In the genomic region with DNA sequence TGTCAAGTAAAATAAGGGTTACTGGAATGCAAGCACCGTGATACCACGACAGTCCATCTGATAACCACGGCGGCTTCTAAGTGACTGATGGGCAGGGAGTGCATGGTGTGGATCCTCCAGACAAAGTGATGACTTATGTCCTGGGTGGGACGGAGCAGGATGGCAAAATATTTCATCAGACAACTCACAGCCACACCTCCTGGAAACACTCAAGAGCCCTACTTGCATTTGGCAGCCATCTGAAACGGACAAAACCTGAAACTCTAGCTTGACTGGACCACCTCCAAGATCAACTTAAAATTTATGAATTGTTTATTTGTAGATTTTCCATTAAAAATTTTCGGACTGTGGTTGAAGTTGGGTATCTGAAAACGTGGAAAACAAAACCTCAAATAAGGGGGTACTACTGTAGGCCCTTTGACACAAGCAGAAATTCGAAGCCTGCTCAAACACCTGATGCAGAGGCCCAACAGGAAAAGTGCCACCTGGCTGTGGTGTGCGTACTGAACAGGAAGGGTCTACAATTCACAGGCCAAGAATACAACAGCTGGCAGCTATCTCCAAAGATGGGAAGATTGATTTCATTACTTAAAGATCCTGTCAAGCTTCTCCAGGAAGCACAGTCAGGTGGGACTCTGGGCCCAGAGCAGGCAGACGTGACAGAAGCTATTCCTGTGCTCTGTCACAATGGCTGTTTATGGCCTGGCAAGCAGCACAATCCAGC, we compare ENCODE assay signal across 1 cellular context.
TF ChIP-seq lines count a peak whose summit lies in the region.

No MANE protein-coding gene starts in this region.

TF ChIP-seq in K562, 482 proteins besides CTCF, POLR2A, EP300 and RAD21 (continued from another document and continues in another):
- no peak for TF ChIP-seq ETS2 (tag; IDR thresholded peaks at IDR 0.05; ENCODE audit: borderline replicate concordance, poor library complexity, severe bottlenecking)
- TF ChIP-seq, protein P1, sequence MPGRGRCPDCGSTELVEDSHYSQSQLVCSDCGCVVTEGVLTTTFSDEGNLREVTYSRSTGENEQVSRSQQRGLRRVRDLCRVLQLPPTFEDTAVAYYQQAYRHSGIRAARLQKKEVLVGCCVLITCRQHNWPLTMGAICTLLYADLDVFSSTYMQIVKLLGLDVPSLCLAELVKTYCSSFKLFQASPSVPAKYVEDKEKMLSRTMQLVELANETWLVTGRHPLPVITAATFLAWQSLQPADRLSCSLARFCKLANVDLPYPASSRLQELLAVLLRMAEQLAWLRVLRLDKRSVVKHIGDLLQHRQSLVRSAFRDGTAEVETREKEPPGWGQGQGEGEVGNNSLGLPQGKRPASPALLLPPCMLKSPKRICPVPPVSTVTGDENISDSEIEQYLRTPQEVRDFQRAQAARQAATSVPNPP (IDR thresholded peaks at IDR 0.05; ENCODE audit: borderline replicate concordance, insufficient read depth, insufficient read length): no peak
- no peak for TF ChIP-seq TSC22D4 (tag; IDR thresholded peaks at IDR 0.05)
- TF ChIP-seq, protein P2, sequence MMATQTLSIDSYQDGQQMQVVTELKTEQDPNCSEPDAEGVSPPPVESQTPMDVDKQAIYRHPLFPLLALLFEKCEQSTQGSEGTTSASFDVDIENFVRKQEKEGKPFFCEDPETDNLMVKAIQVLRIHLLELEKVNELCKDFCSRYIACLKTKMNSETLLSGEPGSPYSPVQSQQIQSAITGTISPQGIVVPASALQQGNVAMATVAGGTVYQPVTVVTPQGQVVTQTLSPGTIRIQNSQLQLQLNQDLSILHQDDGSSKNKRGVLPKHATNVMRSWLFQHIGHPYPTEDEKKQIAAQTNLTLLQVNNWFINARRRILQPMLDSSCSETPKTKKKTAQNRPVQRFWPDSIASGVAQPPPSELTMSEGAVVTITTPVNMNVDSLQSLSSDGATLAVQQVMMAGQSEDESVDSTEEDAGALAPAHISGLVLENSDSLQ (IDR thresholded peaks at IDR 0.05): peak; percentile 91
- no peak for TF ChIP-seq ZC3H4 (CRISPR knock-in tag; IDR thresholded peaks at IDR 0.05; ENCODE audit: borderline replicate concordance)
- TF ChIP-seq, protein P3, sequence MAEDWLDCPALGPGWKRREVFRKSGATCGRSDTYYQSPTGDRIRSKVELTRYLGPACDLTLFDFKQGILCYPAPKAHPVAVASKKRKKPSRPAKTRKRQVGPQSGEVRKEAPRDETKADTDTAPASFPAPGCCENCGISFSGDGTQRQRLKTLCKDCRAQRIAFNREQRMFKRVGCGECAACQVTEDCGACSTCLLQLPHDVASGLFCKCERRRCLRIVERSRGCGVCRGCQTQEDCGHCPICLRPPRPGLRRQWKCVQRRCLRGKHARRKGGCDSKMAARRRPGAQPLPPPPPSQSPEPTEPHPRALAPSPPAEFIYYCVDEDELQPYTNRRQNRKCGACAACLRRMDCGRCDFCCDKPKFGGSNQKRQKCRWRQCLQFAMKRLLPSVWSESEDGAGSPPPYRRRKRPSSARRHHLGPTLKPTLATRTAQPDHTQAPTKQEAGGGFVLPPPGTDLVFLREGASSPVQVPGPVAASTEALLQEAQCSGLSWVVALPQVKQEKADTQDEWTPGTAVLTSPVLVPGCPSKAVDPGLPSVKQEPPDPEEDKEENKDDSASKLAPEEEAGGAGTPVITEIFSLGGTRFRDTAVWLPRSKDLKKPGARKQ (CRISPR knock-in tag; IDR thresholded peaks at IDR 0.05): no peak
- TF ChIP-seq ETV5 (CRISPR knock-in tag; IDR thresholded peaks at IDR 0.05; ENCODE audit: low read depth): no peak
- TF ChIP-seq, protein P4, sequence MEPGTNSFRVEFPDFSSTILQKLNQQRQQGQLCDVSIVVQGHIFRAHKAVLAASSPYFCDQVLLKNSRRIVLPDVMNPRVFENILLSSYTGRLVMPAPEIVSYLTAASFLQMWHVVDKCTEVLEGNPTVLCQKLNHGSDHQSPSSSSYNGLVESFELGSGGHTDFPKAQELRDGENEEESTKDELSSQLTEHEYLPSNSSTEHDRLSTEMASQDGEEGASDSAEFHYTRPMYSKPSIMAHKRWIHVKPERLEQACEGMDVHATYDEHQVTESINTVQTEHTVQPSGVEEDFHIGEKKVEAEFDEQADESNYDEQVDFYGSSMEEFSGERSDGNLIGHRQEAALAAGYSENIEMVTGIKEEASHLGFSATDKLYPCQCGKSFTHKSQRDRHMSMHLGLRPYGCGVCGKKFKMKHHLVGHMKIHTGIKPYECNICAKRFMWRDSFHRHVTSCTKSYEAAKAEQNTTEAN (CRISPR knock-in tag; IDR thresholded peaks at IDR 0.05): no peak
- no peak for TF ChIP-seq HMG20A (CRISPR knock-in tag; conservative IDR thresholded peaks at IDR 0.05)
- no peak for TF ChIP-seq CBX1 (IDR thresholded peaks at IDR 0.05; ENCODE audit: low read depth)
- no peak for TF ChIP-seq DPF2 (IDR thresholded peaks at IDR 0.05)
- TF ChIP-seq BCOR (IDR thresholded peaks at IDR 0.05): no peak
- TF ChIP-seq, protein P5, sequence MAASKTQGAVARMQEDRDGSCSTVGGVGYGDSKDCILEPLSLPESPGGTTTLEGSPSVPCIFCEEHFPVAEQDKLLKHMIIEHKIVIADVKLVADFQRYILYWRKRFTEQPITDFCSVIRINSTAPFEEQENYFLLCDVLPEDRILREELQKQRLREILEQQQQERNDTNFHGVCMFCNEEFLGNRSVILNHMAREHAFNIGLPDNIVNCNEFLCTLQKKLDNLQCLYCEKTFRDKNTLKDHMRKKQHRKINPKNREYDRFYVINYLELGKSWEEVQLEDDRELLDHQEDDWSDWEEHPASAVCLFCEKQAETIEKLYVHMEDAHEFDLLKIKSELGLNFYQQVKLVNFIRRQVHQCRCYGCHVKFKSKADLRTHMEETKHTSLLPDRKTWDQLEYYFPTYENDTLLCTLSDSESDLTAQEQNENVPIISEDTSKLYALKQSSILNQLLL (CRISPR knock-in tag; IDR thresholded peaks at IDR 0.05; ENCODE audit: borderline replicate concordance): no peak
- no peak for TF ChIP-seq IFI16 (CRISPR knock-in tag; IDR thresholded peaks at IDR 0.05)
- no peak for TF ChIP-seq SMARCE1 (IDR thresholded peaks at IDR 0.05)
- peak; percentile 62; the same call in 1 of the 2 replicates for TF ChIP-seq DMBX1 (CRISPR knock-in tag; IDR thresholded peaks at IDR 0.05; ENCODE audit: borderline replicate concordance)
- TF ChIP-seq POLR3A (IDR thresholded peaks at IDR 0.05; ENCODE audit: borderline replicate concordance, extremely low read depth, insufficient read depth, insufficient read length): no peak
- TF ChIP-seq, protein P6, sequence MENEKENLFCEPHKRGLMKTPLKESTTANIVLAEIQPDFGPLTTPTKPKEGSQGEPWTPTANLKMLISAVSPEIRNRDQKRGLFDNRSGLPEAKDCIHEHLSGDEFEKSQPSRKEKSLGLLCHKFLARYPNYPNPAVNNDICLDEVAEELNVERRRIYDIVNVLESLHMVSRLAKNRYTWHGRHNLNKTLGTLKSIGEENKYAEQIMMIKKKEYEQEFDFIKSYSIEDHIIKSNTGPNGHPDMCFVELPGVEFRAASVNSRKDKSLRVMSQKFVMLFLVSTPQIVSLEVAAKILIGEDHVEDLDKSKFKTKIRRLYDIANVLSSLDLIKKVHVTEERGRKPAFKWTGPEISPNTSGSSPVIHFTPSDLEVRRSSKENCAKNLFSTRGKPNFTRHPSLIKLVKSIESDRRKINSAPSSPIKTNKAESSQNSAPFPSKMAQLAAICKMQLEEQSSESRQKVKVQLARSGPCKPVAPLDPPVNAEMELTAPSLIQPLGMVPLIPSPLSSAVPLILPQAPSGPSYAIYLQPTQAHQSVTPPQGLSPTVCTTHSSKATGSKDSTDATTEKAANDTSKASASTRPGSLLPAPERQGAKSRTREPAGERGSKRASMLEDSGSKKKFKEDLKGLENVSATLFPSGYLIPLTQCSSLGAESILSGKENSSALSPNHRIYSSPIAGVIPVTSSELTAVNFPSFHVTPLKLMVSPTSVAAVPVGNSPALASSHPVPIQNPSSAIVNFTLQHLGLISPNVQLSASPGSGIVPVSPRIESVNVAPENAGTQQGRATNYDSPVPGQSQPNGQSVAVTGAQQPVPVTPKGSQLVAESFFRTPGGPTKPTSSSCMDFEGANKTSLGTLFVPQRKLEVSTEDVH (IDR thresholded peaks at IDR 0.05; ENCODE audit: low read depth, partially characterized antibody): no peak
- TF ChIP-seq NR3C1 (CRISPR knock-in tag; IDR thresholded peaks at IDR 0.05): no peak
- TF ChIP-seq NR4A1 (CRISPR knock-in tag; IDR thresholded peaks at IDR 0.05): no peak
- peak; percentile 87 for TF ChIP-seq NR4A1 (tag; IDR thresholded peaks at IDR 0.05)
- TF ChIP-seq ZNF253 (CRISPR knock-in tag; conservative IDR thresholded peaks at IDR 0.05): no peak
- TF ChIP-seq MEF2D (tag; conservative IDR thresholded peaks at IDR 0.05; ENCODE audit: low read depth): 0 out of 2 replicates have a peak, but pooled peaks have one; percentile 3
- TF ChIP-seq ZC3H11A (IDR thresholded peaks at IDR 0.05; ENCODE audit: low read depth, low read length): no peak
- no peak for TF ChIP-seq SMARCA4 (IDR thresholded peaks at IDR 0.05)
- TF ChIP-seq HCFC1 (IDR thresholded peaks at IDR 0.05; ENCODE audit: low read depth, low read length): no peak
- peak; percentile 87 for TF ChIP-seq POLR2H (tag; IDR thresholded peaks at IDR 0.05; ENCODE audit: low read depth)
- TF ChIP-seq, protein P7, sequence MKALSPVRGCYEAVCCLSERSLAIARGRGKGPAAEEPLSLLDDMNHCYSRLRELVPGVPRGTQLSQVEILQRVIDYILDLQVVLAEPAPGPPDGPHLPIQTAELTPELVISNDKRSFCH (CRISPR knock-in tag; IDR thresholded peaks at IDR 0.05): no peak
- TF ChIP-seq, protein P7 (tag; IDR thresholded peaks at IDR 0.05): no peak
- TF ChIP-seq TOE1 (IDR thresholded peaks at IDR 0.05; ENCODE audit: borderline replicate concordance): no peak
- no peak for TF ChIP-seq TOE1 (CRISPR knock-in tag; IDR thresholded peaks at IDR 0.05; ENCODE audit: borderline replicate concordance, low read depth)
- TF ChIP-seq ZBTB17 (CRISPR knock-in tag; IDR thresholded peaks at IDR 0.05): 0 out of 2 replicates have a peak, but pooled peaks have one; percentile 11
- TF ChIP-seq ZNF143 (CRISPR knock-in tag; IDR thresholded peaks at IDR 0.05): no peak
- TF ChIP-seq ZFP1 (CRISPR knock-in tag; IDR thresholded peaks at IDR 0.05): no peak
- TF ChIP-seq NFRKB (IDR thresholded peaks at IDR 0.05; ENCODE audit: low read depth): peak; percentile 53; the same call in 1 of the 2 replicates
- TF ChIP-seq, protein P8, sequence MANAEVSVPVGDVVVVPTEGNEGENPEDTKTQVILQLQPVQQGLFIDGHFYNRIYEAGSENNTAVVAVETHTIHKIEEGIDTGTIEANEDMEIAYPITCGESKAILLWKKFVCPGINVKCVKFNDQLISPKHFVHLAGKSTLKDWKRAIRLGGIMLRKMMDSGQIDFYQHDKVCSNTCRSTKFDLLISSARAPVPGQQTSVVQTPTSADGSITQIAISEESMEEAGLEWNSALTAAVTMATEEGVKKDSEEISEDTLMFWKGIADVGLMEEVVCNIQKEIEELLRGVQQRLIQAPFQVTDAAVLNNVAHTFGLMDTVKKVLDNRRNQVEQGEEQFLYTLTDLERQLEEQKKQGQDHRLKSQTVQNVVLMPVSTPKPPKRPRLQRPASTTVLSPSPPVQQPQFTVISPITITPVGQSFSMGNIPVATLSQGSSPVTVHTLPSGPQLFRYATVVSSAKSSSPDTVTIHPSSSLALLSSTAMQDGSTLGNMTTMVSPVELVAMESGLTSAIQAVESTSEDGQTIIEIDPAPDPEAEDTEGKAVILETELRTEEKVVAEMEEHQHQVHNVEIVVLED (CRISPR knock-in tag; IDR thresholded peaks at IDR 0.05): no peak
- TF ChIP-seq, protein P9, sequence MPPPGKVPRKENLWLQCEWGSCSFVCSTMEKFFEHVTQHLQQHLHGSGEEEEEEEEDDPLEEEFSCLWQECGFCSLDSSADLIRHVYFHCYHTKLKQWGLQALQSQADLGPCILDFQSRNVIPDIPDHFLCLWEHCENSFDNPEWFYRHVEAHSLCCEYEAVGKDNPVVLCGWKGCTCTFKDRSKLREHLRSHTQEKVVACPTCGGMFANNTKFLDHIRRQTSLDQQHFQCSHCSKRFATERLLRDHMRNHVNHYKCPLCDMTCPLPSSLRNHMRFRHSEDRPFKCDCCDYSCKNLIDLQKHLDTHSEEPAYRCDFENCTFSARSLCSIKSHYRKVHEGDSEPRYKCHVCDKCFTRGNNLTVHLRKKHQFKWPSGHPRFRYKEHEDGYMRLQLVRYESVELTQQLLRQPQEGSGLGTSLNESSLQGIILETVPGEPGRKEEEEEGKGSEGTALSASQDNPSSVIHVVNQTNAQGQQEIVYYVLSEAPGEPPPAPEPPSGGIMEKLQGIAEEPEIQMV (tag; conservative IDR thresholded peaks at IDR 0.05; ENCODE audit: low read depth): no peak
- no peak for TF ChIP-seq RFX1 (IDR thresholded peaks at IDR 0.05)
- no peak for TF ChIP-seq PCBP2 (IDR thresholded peaks at IDR 0.05; ENCODE audit: low read depth, low read length, poor library complexity, severe bottlenecking)
- TF ChIP-seq, protein P10, sequence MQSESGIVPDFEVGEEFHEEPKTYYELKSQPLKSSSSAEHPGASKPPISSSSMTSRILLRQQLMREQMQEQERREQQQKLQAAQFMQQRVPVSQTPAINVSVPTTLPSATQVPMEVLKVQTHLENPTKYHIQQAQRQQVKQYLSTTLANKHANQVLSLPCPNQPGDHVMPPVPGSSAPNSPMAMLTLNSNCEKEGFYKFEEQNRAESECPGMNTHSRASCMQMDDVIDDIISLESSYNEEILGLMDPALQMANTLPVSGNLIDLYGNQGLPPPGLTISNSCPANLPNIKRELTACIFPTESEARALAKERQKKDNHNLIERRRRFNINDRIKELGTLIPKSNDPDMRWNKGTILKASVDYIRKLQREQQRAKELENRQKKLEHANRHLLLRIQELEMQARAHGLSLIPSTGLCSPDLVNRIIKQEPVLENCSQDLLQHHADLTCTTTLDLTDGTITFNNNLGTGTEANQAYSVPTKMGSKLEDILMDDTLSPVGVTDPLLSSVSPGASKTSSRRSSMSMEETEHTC (IDR thresholded peaks at IDR 0.05): no peak
- TF ChIP-seq ZBTB7A (IDR thresholded peaks at IDR 0.05; ENCODE audit: borderline replicate concordance, control insufficient read depth, low read depth, low read length): no peak
- TF ChIP-seq, protein P11, sequence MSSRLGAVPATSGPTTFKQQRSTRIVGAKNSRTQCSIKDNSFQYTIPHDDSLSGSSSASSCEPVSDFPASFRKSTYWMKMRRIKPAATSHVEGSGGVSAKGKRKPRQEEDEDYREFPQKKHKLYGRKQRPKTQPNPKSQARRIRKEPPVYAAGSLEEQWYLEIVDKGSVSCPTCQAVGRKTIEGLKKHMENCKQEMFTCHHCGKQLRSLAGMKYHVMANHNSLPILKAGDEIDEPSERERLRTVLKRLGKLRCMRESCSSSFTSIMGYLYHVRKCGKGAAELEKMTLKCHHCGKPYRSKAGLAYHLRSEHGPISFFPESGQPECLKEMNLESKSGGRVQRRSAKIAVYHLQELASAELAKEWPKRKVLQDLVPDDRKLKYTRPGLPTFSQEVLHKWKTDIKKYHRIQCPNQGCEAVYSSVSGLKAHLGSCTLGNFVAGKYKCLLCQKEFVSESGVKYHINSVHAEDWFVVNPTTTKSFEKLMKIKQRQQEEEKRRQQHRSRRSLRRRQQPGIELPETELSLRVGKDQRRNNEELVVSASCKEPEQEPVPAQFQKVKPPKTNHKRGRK (tag; IDR thresholded peaks at IDR 0.05): no peak
- TF ChIP-seq, protein P12, sequence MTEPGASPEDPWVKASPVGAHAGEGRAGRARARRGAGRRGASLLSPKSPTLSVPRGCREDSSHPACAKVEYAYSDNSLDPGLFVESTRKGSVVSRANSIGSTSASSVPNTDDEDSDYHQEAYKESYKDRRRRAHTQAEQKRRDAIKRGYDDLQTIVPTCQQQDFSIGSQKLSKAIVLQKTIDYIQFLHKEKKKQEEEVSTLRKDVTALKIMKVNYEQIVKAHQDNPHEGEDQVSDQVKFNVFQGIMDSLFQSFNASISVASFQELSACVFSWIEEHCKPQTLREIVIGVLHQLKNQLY (CRISPR knock-in tag; conservative IDR thresholded peaks at IDR 0.05): no peak
- TF ChIP-seq ZNF431 (CRISPR knock-in tag; IDR thresholded peaks at IDR 0.05): no peak
- no peak for TF ChIP-seq HMGN3 (IDR thresholded peaks at IDR 0.05; ENCODE audit: borderline replicate concordance, extremely low read depth, insufficient read length, low read depth, low read length)
- no peak for TF ChIP-seq ZNF507 (tag; conservative IDR thresholded peaks at IDR 0.05)
